In the genomic region with DNA sequence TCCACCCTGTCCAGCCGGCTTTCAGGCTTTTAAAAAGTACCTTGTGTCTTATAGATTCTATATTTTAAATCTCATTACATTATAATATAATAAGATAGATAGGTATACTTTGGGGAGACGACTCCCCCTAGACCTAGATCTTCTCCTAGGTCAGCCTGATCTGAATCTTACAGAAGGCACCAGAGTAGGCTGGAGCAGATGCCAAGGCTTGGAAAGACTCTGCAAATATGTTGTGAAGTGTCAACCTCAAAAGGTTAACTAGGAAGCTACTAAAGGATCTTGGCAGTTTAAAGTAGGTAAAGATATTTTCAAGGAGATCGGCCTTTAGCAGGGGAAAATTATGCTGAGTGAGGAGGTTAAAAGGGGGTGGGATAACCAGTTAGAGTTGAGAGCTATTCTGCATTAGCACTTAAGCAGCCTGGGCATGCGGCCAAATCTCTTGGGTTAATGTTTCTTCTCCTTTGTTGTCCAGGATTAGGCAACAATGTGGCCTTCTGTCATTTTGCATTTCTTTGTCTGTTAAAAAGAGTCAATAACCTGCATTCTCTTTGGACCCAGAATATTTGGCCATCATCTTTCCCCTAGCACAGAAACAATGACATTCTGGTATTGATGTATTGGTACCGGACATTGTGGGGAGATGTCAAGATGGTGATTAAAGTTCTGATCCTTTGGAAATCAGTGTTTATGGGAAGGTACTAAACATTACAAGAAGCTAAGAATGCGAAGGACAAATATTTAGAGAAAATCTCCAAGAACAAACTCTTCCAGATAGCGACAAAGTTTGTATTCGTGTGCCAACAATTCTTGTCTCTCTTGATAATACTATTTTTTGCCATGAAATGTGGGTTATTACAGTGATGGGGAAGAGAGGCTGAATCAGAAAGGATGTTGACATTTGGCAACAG, we compare ENCODE assay signal across 8 cellular contexts. TPM values are rescaled to one million over a fixed set of nuclear protein-coding genes. Genes with fewer than 3 reads are reported as not detected.
DNase-seq lines count a peak whose midpoint lies in the region; ATAC-seq and TF ChIP-seq lines count a peak whose summit lies in the region.

No MANE protein-coding gene starts in this region.

- CTCF ChIA-PET in MCF 10A (lab: Yijun Ruan, JAX), result interaction anchor here (1.3 kb wide), 1 partner anchor 7 kb away, joined by 4 read pairs; no protein-coding TSS in a partner anchor

- TF ChIP-seq POLR2A in right lobe of liver (IDR thresholded peaks at IDR 0.05), result no peak

- TF ChIP-seq CTCF in MCF 10A (IDR thresholded peaks at IDR 0.05; ENCODE audit: unreplicated experiment) (no peak), right lobe of liver (IDR thresholded peaks at IDR 0.05) (no peak)

- H3K4me3 ChIP-seq in right lobe of liver, result no peak overlapping the region

- DNase-seq in GM04503 (ENCODE audit: low read depth), result peak; percentile 17
- DNase-seq in NCI-H2227 treated with DMSO at 0.1 percent for 48 hours (lab: John Stamatoyannopoulos, UW), result peak; percentile 95
- peak; percentile 92 for DNase-seq in MCF 10A (ENCODE audit: unreplicated experiment)
- peak; percentile 85 to 89 (median 88) for DNase-seq in right lobe of liver

- no peaks in the 10 kb centered on the region for H3K27me3 Mint-ChIP-seq in MCF 10A (ENCODE audit: insufficient read depth, unreplicated experiment)

- POLR2A ChIA-PET in MCF 10A (lab: Yijun Ruan, JAX), result interaction anchor here (0.6 kb wide), 1 partner anchor 35 kb away, joined by 3 read pairs; no protein-coding TSS in a partner anchor

- H3K27ac Mint-ChIP-seq in MCF 10A (ENCODE audit: low read depth, unreplicated experiment), result no peak overlapping the region

- H3K27me3 ChIP-seq in right lobe of liver, result no peaks in the 10 kb centered on the region

- intact Hi-C loops in MCF 10A (cut with micrococcal nuclease), result no loop called here
- intact Hi-C loops in right lobe of liver (cut with DNase I), result no loop called here

- H3K9me3 Mint-ChIP-seq in MCF 10A (ENCODE audit: unreplicated experiment), result no peaks in the 10 kb centered on the region

- no peaks in the 10 kb centered on the region for H3K36me3 Mint-ChIP-seq in MCF 10A (ENCODE audit: insufficient read depth, unreplicated experiment)

- peaks cover 0 to 14% (median 0%) of the 10 kb centered on the region in 4 donors for H3K4me1 ChIP-seq in right lobe of liver

- WGBS in right lobe of liver (ENCODE audit: insufficient coverage, low coverage, low lambda C conversion rate, missing lambda C conversion rate), result 28% methylated on average over 8 of the region's 8 CpGs

- BruUV-seq in MCF 10A (replicated peaks; lab: Mats Ljungman, UMichigan), result no TSS peak

- no peak overlapping the region for H3K4me3 Mint-ChIP-seq in MCF 10A (ENCODE audit: unreplicated experiment)

- no peaks in the 10 kb centered on the region for H3K9me3 ChIP-seq in right lobe of liver

- H3K36me3 ChIP-seq in right lobe of liver, result no peaks in the 10 kb centered on the region

- peak; percentile 72 to 93 (median 90) for ATAC-seq in right lobe of liver
- no peak for ATAC-seq in GM21825 (IDR thresholded peaks at IDR 0.05; ENCODE audit: unreplicated experiment)
- no peak for ATAC-seq in GM21576 (IDR thresholded peaks at IDR 0.05; ENCODE audit: unreplicated experiment)
- ATAC-seq in HG03342 (IDR thresholded peaks at IDR 0.05; ENCODE audit: unreplicated experiment), result no peak
- no peak for ATAC-seq in HG02798 (IDR thresholded peaks at IDR 0.05; ENCODE audit: poor library complexity, unreplicated experiment)

- H3K4me1 Mint-ChIP-seq in MCF 10A (ENCODE audit: insufficient read depth, unreplicated experiment), result peaks cover 8% of the 10 kb centered on the region

- peak overlapping the region in 2 of 3 donors; percentile 15 to 45 for H3K27ac ChIP-seq in right lobe of liver

RNA-seq across cellular contexts. Expression of a gene that starts 51.2 kb away (rescaled TPM):
- total RNA-seq in MCF 10A (2022) (21.4 and 23.3 TPM in 2 replicates), right lobe of liver (10 to 100 TPM in 2 of 6 experiments, 1 to 10 TPM in 4; 7.8 to 12.0 (median 9.4) TPM)

Comparison
In these comparisons a context has a peak if more than half of its experiments do, and no peak if none do; other contexts are left out.
1. DNase-seq: peak in every context shown above with its lines; median percentile 95 in NCI-H2227 treated with DMSO at 0.1 percent for 48 hours; 92 in MCF 10A; 88 in right lobe of liver; 17 in GM04503.
2. ATAC-seq: peak in right lobe of liver (4 of 4); none in GM21825 (single experiment), GM21576 (single experiment), HG03342 (single experiment) and HG02798 (single experiment).